Comparison of ENCODE assay signal across 1 cellular context in genomic region chr2:26692814-26693286, GRCh38.
TF ChIP-seq lines count a peak whose summit lies in the region.

No MANE protein-coding gene starts in this region.

TF ChIP-seq in WTC11, 78 proteins besides CTCF, POLR2A, EP300 and RAD21 (continued from another document):
- TF ChIP-seq, protein P1, sequence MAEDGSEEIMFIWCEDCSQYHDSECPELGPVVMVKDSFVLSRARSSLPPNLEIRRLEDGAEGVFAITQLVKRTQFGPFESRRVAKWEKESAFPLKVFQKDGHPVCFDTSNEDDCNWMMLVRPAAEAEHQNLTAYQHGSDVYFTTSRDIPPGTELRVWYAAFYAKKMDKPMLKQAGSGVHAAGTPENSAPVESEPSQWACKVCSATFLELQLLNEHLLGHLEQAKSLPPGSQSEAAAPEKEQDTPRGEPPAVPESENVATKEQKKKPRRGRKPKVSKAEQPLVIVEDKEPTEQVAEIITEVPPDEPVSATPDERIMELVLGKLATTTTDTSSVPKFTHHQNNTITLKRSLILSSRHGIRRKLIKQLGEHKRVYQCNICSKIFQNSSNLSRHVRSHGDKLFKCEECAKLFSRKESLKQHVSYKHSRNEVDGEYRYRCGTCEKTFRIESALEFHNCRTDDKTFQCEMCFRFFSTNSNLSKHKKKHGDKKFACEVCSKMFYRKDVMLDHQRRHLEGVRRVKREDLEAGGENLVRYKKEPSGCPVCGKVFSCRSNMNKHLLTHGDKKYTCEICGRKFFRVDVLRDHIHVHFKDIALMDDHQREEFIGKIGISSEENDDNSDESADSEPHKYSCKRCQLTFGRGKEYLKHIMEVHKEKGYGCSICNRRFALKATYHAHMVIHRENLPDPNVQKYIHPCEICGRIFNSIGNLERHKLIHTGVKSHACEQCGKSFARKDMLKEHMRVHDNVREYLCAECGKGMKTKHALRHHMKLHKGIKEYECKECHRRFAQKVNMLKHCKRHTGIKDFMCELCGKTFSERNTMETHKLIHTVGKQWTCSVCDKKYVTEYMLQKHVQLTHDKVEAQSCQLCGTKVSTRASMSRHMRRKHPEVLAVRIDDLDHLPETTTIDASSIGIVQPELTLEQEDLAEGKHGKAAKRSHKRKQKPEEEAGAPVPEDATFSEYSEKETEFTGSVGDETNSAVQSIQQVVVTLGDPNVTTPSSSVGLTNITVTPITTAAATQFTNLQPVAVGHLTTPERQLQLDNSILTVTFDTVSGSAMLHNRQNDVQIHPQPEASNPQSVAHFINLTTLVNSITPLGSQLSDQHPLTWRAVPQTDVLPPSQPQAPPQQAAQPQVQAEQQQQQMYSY (CRISPR knock-in tag; IDR thresholded peaks at IDR 0.05), result no peak; the same call in 1 of the 2 replicates
- TF ChIP-seq NR2C2 (CRISPR knock-in tag; IDR thresholded peaks at IDR 0.05) (no peak), ZNF416 (CRISPR knock-in tag; IDR thresholded peaks at IDR 0.05) (no peak; the same call in 1 of the 2 replicates), NFYB (CRISPR knock-in tag; conservative IDR thresholded peaks at IDR 0.05; ENCODE audit: low read depth) (0 out of 2 replicates have a peak, but pooled peaks have one; percentile 14), HMGXB4 (CRISPR knock-in tag; IDR thresholded peaks at IDR 0.05) (0 out of 2 replicates have a peak, but pooled peaks have one; percentile 33), CREB1 (CRISPR knock-in tag; IDR thresholded peaks at IDR 0.05) (peak; percentile 39; the same call in 1 of the 2 replicates), CBFB (CRISPR knock-in tag; IDR thresholded peaks at IDR 0.05; ENCODE audit: low read depth) (no peak), RORB (CRISPR knock-in tag; IDR thresholded peaks at IDR 0.05) (no peak), MXD4 (CRISPR knock-in tag; IDR thresholded peaks at IDR 0.05; ENCODE audit: borderline replicate concordance) (no peak), ELF4 (CRISPR knock-in tag; IDR thresholded peaks at IDR 0.05; ENCODE audit: low read depth) (no peak), RELA (CRISPR knock-in tag; IDR thresholded peaks at IDR 0.05; ENCODE audit: borderline replicate concordance) (no peak), ZNF317 (CRISPR knock-in tag; IDR thresholded peaks at IDR 0.05; ENCODE audit: borderline replicate concordance, low read depth) (no peak), TP53 (CRISPR knock-in tag; IDR thresholded peaks at IDR 0.05) (peak; percentile 17; the same call in 1 of the 2 replicates), TEAD4 (CRISPR knock-in tag; IDR thresholded peaks at IDR 0.05) (no peak), FOXP1 (CRISPR knock-in tag; IDR thresholded peaks at IDR 0.05; ENCODE audit: borderline replicate concordance) (peak; percentile 83), ETV6 (CRISPR knock-in tag; IDR thresholded peaks at IDR 0.05) (0 out of 2 replicates have a peak, but pooled peaks have one; percentile 34), CDX4 (CRISPR knock-in tag; IDR thresholded peaks at IDR 0.05; ENCODE audit: borderline replicate concordance) (no peak), ZNF121 (CRISPR knock-in tag; IDR thresholded peaks at IDR 0.05) (no peak), FOXP4 (CRISPR knock-in tag; IDR thresholded peaks at IDR 0.05) (no peak), HMGA2 (CRISPR knock-in tag; IDR thresholded peaks at IDR 0.05) (no peak), JAZF1 (CRISPR knock-in tag; IDR thresholded peaks at IDR 0.05) (no peak), ZNF423 (CRISPR knock-in tag; IDR thresholded peaks at IDR 0.05) (no peak), MYBL2 (CRISPR knock-in tag; IDR thresholded peaks at IDR 0.05) (peak; percentile 71; the same call in 1 of the 2 replicates), TCF7 (CRISPR knock-in tag; IDR thresholded peaks at IDR 0.05; ENCODE audit: low read depth) (no peak), ZNF138 (CRISPR knock-in tag; conservative IDR thresholded peaks at IDR 0.05) (no peak)
- TF ChIP-seq, protein P2, sequence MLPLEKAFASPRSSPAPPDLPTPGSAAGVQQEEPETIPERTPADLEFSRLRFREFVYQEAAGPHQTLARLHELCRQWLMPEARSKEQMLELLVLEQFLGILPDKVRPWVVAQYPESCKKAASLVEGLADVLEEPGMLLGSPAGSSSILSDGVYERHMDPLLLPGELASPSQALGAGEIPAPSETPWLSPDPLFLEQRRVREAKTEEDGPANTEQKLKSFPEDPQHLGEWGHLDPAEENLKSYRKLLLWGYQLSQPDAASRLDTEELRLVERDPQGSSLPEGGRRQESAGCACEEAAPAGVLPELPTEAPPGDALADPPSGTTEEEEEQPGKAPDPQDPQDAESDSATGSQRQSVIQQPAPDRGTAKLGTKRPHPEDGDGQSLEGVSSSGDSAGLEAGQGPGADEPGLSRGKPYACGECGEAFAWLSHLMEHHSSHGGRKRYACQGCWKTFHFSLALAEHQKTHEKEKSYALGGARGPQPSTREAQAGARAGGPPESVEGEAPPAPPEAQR (CRISPR knock-in tag; IDR thresholded peaks at IDR 0.05), result no peak
- TF ChIP-seq, protein P3, sequence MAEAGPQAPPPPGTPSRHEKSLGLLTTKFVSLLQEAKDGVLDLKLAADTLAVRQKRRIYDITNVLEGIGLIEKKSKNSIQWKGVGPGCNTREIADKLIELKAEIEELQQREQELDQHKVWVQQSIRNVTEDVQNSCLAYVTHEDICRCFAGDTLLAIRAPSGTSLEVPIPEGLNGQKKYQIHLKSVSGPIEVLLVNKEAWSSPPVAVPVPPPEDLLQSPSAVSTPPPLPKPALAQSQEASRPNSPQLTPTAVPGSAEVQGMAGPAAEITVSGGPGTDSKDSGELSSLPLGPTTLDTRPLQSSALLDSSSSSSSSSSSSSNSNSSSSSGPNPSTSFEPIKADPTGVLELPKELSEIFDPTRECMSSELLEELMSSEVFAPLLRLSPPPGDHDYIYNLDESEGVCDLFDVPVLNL (CRISPR knock-in tag; IDR thresholded peaks at IDR 0.05; ENCODE audit: borderline replicate concordance, low read depth), result no peak
- TF ChIP-seq, protein P4, sequence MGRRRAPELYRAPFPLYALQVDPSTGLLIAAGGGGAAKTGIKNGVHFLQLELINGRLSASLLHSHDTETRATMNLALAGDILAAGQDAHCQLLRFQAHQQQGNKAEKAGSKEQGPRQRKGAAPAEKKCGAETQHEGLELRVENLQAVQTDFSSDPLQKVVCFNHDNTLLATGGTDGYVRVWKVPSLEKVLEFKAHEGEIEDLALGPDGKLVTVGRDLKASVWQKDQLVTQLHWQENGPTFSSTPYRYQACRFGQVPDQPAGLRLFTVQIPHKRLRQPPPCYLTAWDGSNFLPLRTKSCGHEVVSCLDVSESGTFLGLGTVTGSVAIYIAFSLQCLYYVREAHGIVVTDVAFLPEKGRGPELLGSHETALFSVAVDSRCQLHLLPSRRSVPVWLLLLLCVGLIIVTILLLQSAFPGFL (CRISPR knock-in tag; IDR thresholded peaks at IDR 0.05; ENCODE audit: borderline replicate concordance), result no peak
- TF ChIP-seq, protein P5, sequence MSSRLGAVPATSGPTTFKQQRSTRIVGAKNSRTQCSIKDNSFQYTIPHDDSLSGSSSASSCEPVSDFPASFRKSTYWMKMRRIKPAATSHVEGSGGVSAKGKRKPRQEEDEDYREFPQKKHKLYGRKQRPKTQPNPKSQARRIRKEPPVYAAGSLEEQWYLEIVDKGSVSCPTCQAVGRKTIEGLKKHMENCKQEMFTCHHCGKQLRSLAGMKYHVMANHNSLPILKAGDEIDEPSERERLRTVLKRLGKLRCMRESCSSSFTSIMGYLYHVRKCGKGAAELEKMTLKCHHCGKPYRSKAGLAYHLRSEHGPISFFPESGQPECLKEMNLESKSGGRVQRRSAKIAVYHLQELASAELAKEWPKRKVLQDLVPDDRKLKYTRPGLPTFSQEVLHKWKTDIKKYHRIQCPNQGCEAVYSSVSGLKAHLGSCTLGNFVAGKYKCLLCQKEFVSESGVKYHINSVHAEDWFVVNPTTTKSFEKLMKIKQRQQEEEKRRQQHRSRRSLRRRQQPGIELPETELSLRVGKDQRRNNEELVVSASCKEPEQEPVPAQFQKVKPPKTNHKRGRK (CRISPR knock-in tag; IDR thresholded peaks at IDR 0.05; ENCODE audit: borderline replicate concordance), result no peak
- TF ChIP-seq, protein P6, sequence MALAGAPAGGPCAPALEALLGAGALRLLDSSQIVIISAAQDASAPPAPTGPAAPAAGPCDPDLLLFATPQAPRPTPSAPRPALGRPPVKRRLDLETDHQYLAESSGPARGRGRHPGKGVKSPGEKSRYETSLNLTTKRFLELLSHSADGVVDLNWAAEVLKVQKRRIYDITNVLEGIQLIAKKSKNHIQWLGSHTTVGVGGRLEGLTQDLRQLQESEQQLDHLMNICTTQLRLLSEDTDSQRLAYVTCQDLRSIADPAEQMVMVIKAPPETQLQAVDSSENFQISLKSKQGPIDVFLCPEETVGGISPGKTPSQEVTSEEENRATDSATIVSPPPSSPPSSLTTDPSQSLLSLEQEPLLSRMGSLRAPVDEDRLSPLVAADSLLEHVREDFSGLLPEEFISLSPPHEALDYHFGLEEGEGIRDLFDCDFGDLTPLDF (CRISPR knock-in tag; IDR thresholded peaks at IDR 0.05), result 0 out of 2 replicates have a peak, but pooled peaks have one; percentile 68
